In genomic region chr12:4866288-4866687, GRCh38 we compare ENCODE assay signal across 28 cellular contexts. TPM values are rescaled to one million over a fixed set of nuclear protein-coding genes. Genes with fewer than 3 reads are reported as not detected.
"Had no signal": no experiment of that assay in that cellular context is flagged by ENCODE, and none has a peak within 500 bp of the region (broad histone marks: within the 10 kb centered on the region; RNA-seq: fewer than 3 reads in every experiment).

No MANE protein-coding gene starts in this region.

- ATAC-seq: activated CD4-positive, alpha-beta T cell treated with anti-CD3 and anti-CD28 coated beads for 36 hours; activated T-cell treated with anti-CD3 and anti-CD28 coated beads, Interleukin-2, amount 50 U/mL, for 4 hours; left ventricle myocardium superior; right lobe of liver; stimulated activated memory B cell treated with anti-CD40 and anti-IgM and Interleukin-4, amounts not matched to agents 10 μg/mL and 1 μg/mL and 100 μg/mL, for 72 hours; WTC11 had no signal

- H3K36me3 ChIP-seq: neutrophil, right lobe of liver, vagina had no signal

- H3K4me1 ChIP-seq: parathyroid adenoma, right lobe of liver, testis, vagina had no signal

- H3K9ac ChIP-seq: parathyroid adenoma had no signal

- H3K4me3 ChIP-seq: right lobe of liver, smooth muscle cell, testis, vagina had no signal

- H3K9me3 ChIP-seq: neutrophil, right lobe of liver, testis, vagina had no signal

- H3K27ac ChIP-seq: neutrophil, parathyroid adenoma, right lobe of liver, testis, vagina had no signal

- DNase-seq: activated CD4-positive, alpha-beta T cell treated with anti-CD3 and anti-CD28 coated beads for 36 hours; activated CD4-positive, alpha-beta T cell treated with anti-CD3 and anti-CD28 coated beads, Interleukin-2, amount 50 U/mL, for 4 hours; activated CD8-positive, alpha-beta memory T cell treated with anti-CD3 and anti-CD28 coated beads for 24 hours; activated CD8-positive, alpha-beta memory T cell treated with anti-CD3 and anti-CD28 coated beads, Interleukin-2, amount 50 U/mL, for 48 hours; activated naive CD4-positive, alpha-beta T cell treated with Interleukin-2 at 50 U/mL for 16 hours; activated naive CD8-positive, alpha-beta T cell treated with anti-CD3 and anti-CD28 coated beads for 36 hours; activated T-cell treated with anti-CD3 and anti-CD28 coated beads, Interleukin-2, amount 50 U/mL, for 4 hours; central memory CD4-positive, alpha-beta T cell; dermis blood vessel endothelial cell; effector CD8-positive, alpha-beta T cell; erythroblast; foreskin melanocyte; glutamatergic neuron; hippocampal formation; kidney glomerular epithelial cell; left ventricle myocardium superior; right lobe of liver; stimulated activated CD4-positive, alpha-beta T cell treated with anti-CD3 and anti-CD28 coated beads, Interleukin-15, amount 100 ng/mL, for 24 hours; T1000; testis; trophoblast cell had no signal

- H3K27me3 ChIP-seq: right lobe of liver, testis, vagina had no signal

RNA-seq across cellular contexts. Expression of gene KCNA1, which starts 43.4 kb away (rescaled TPM):
- total RNA-seq: activated CD4-positive, alpha-beta T cell treated with anti-CD3 and anti-CD28 coated beads for 36 hours; activated T-helper 2 cell treated with anti-CD3 and anti-CD28 coated beads, Interferon-gamma antibody, Interleukin-2, Interleukin-4, amounts not matched to agents 10 μg/mL and 5 μg/mL and 100 μg/mL, durations not matched to agents 14 hours and 24 hours and 36 hours; left ventricle myocardium superior; right lobe of liver; smooth muscle cell had no signal
